ENCODE assay signal across 11 cellular contexts in the genomic region with DNA sequence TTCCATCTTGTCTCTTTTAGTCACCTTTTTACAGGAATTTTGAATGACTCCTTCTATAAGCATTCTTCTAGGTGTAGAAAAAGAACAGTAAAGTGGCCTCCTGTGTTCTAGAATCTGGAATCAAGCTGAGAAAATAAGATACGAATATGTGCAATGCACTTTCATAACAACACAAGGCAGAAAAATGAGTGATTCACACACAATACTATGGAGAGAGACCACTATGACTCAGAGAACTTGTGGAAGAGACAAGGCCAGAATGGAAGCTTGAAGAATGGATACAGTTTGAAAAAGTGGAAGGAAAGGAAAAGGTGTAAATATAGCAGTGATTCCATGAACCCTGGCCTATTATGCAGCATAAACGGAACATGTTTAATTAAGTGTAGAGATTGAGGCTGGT.
A peak's percentile ranks its signal among the peaks of the same experiment; 100 is the strongest.
DNase-seq lines count a peak whose midpoint lies in the region; ATAC-seq, FAIRE-seq and TF ChIP-seq lines count a peak whose summit lies in the region.
"Had no signal": no experiment of that assay in that cellular context is flagged by ENCODE, and none has a peak within 500 bp of the region (broad histone marks: within the 10 kb centered on the region; RNA-seq: fewer than 3 reads in every experiment).

No MANE protein-coding gene starts in this region.

- no peak for FAIRE-seq in D721Med (lab: Jason Lieb, UNC)
- FAIRE-seq: small intestine had no signal

- H3K9me3 Mint-ChIP-seq in activated naive CD4-positive, alpha-beta T cell treated with anti-CD3 and anti-CD28 coated beads, Interleukin-2, amount 50 U/mL, for 24 hours, result no peaks in the 10 kb centered on the region
- H3K9me3 Mint-ChIP-seq in stimulated activated naive B cell treated with anti-CD40 and anti-IgM and Interleukin-4, amounts not matched to agents 10 μg/mL and 1 μg/mL and 100 μg/mL, for 72 hours, result no peaks in the 10 kb centered on the region

- CTCF ChIA-PET in RWPE1 (lab: Yijun Ruan, JAX), result interaction anchor here (0.6 kb wide), 2 partner anchors 71 to 950 kb away, joined by 3 read pairs; no protein-coding TSS in a partner anchor

- H3K27me3 Mint-ChIP-seq in activated naive CD4-positive, alpha-beta T cell treated with anti-CD3 and anti-CD28 coated beads, Interleukin-2, amount 50 U/mL, for 24 hours, result no peaks in the 10 kb centered on the region
- no peaks in the 10 kb centered on the region for H3K27me3 Mint-ChIP-seq in stimulated activated naive B cell treated with anti-CD40 and anti-IgM and Interleukin-4, amounts not matched to agents 10 μg/mL and 1 μg/mL and 100 μg/mL, for 72 hours

- no peak for TF ChIP-seq CTCF in RWPE1 (conservative IDR thresholded peaks at IDR 0.05; ENCODE audit: low read depth)
- no peak for TF ChIP-seq CTCF in epithelial cell of esophagus (IDR thresholded peaks at IDR 0.05; ENCODE audit: insufficient read depth, low read depth, low read length, missing control alignments)
- TF ChIP-seq CTCF in D721Med (IDR thresholded peaks at IDR 0.05; ENCODE audit: insufficient read depth, missing control alignments), result no peak

- no peak overlapping the region for H3K27ac ChIP-seq in RWPE1
- H3K27ac ChIP-seq: stomach had no signal

- DNase-seq in activated naive CD4-positive, alpha-beta T cell treated with anti-CD3 and anti-CD28 coated beads, Interleukin-2, amount 50 U/mL, for 16 hours, result no peak
- DNase-seq in RWPE1 (ENCODE audit: low spot score) (peak; percentile 16), epithelial cell of esophagus (ENCODE audit: low read depth) (peak; percentile 58), head of caudate nucleus (no peak), D721Med (ENCODE audit: insufficient read length, low spot score) (no peak), HCEC 1CT (no peak)
- no peak for DNase-seq in stimulated activated naive B cell treated with anti-CD40 and anti-IgM and Interleukin-4, amounts not matched to agents 10 μg/mL and 1 μg/mL and 100 μg/mL, for 72 hours
- DNase-seq: activated effector memory CD4-positive, alpha-beta T cell treated with Interleukin-2 at 50 U/mL for 16 hours; stomach had no signal

- no peaks in the 10 kb centered on the region for H3K36me3 Mint-ChIP-seq in activated naive CD4-positive, alpha-beta T cell treated with anti-CD3 and anti-CD28 coated beads, Interleukin-2, amount 50 U/mL, for 24 hours
- H3K36me3 Mint-ChIP-seq in stimulated activated naive B cell treated with anti-CD40 and anti-IgM and Interleukin-4, amounts not matched to agents 10 μg/mL and 1 μg/mL and 100 μg/mL, for 72 hours, result peaks cover 49 to 61% of the 10 kb centered on the region in 2 donors

- POLR2A ChIA-PET in RWPE1 (lab: Yijun Ruan, JAX; ENCODE audit: low non-redundant PET), result no interaction called here

- H3K4me3 Mint-ChIP-seq in activated naive CD4-positive, alpha-beta T cell treated with anti-CD3 and anti-CD28 coated beads, Interleukin-2, amount 50 U/mL, for 24 hours, result peak overlapping the region; percentile 51
- no peak overlapping the region for H3K4me3 Mint-ChIP-seq in stimulated activated naive B cell treated with anti-CD40 and anti-IgM and Interleukin-4, amounts not matched to agents 10 μg/mL and 1 μg/mL and 100 μg/mL, for 72 hours

- no peak for ATAC-seq in stimulated activated naive B cell treated with anti-CD40 and anti-IgM and Interleukin-4, amounts not matched to agents 10 μg/mL and 1 μg/mL and 100 μg/mL, for 72 hours (replicated peaks)

- H3K27ac Mint-ChIP-seq in activated naive CD4-positive, alpha-beta T cell treated with anti-CD3 and anti-CD28 coated beads, Interleukin-2, amount 50 U/mL, for 24 hours, result peak overlapping the region; percentile 78
- peak overlapping the region; percentile 1 for H3K27ac Mint-ChIP-seq in stimulated activated naive B cell treated with anti-CD40 and anti-IgM and Interleukin-4, amounts not matched to agents 10 μg/mL and 1 μg/mL and 100 μg/mL, for 72 hours

- intact Hi-C loops in head of caudate nucleus (cut with DNase I), result no loop called here

- peaks cover 29% of the 10 kb centered on the region for H3K4me1 Mint-ChIP-seq in activated naive CD4-positive, alpha-beta T cell treated with anti-CD3 and anti-CD28 coated beads, Interleukin-2, amount 50 U/mL, for 24 hours
- peaks cover 6 to 26% of the 10 kb centered on the region in 2 donors for H3K4me1 Mint-ChIP-seq in stimulated activated naive B cell treated with anti-CD40 and anti-IgM and Interleukin-4, amounts not matched to agents 10 μg/mL and 1 μg/mL and 100 μg/mL, for 72 hours

- H3K4me3 ChIP-seq in epithelial cell of esophagus (ENCODE audit: low read length), result no peak overlapping the region

Comparison
In these comparisons a context has a peak if more than half of its experiments do, and no peak if none do; other contexts are left out.
1. DNase-seq: peak in RWPE1 (single experiment) and epithelial cell of esophagus (single experiment); none in activated naive CD4-positive, alpha-beta T cell treated with anti-CD3 and anti-CD28 coated beads, Interleukin-2, amount 50 U/mL, for 16 hours (single experiment), stimulated activated naive B cell treated with anti-CD40 and anti-IgM and Interleukin-4, amounts not matched to agents 10 μg/mL and 1 μg/mL and 100 μg/mL, for 72 hours (single experiment), head of caudate nucleus (0 of 42), D721Med (single experiment) and HCEC 1CT (single experiment).